Comparison of ENCODE assay signal across 24 cellular contexts in genomic region chr2:11416191-11416590, GRCh38.
"Had no signal": no experiment of that assay in that cellular context is flagged by ENCODE, and none has a peak within 500 bp of the region (broad histone marks: within the 10 kb centered on the region; RNA-seq: fewer than 3 reads in every experiment).

No MANE protein-coding gene starts in this region.

- H3K4me3 Mint-ChIP-seq: activated CD4-positive, alpha-beta T cell treated with anti-CD3 and anti-CD28 coated beads, Interleukin-2, amount 10 ng/mL, durations not matched to agents 24 days and 14 days; activated CD8-positive, alpha-beta T cell treated with anti-CD3 and anti-CD28 coated beads for 36 hours; activated naive CD4-positive, alpha-beta T cell treated with anti-CD3 and anti-CD28 coated beads, Interleukin-2, amount 10 ng/mL, durations not matched to agents 7 days and 5 days; activated naive CD8-positive, alpha-beta T cell treated with anti-CD3 and anti-CD28 coated beads, Interleukin-2, amount 50 U/mL, for 24 hours; activated T-cell treated with anti-CD3 and anti-CD28 coated beads, Interleukin-2, amount 50 U/mL, for 4 hours; brain; central memory CD8-positive, alpha-beta T cell; endodermal cell; nephron progenitor cell; stimulated activated memory B cell treated with anti-CD40 and anti-IgM and Interleukin-4, amounts not matched to agents 10 μg/mL and 1 μg/mL and 100 μg/mL, for 72 hours; type B pancreatic cell had no signal

- H3K36me3 ChIP-seq: colonic mucosa, gastrocnemius medialis, heart left ventricle, left lung, sigmoid colon, spleen had no signal

- DNase-seq: activated CD4-positive, alpha-beta T cell treated with anti-CD3 and anti-CD28 coated beads, Interleukin-2, amount 10 ng/mL, durations not matched to agents 24 days and 14 days; activated CD8-positive, alpha-beta T cell treated with anti-CD3 and anti-CD28 coated beads for 36 hours; activated naive CD4-positive, alpha-beta T cell treated with anti-CD3 and anti-CD28 coated beads, Interleukin-2, amount 10 ng/mL, durations not matched to agents 7 days and 5 days; activated naive CD8-positive, alpha-beta T cell treated with anti-CD3 and anti-CD28 coated beads, Interleukin-2, amount 50 U/mL, for 24 hours; activated T-cell treated with anti-CD3 and anti-CD28 coated beads, Interleukin-2, amount 50 U/mL, for 4 hours; anterior cingulate cortex; colonic mucosa; endodermal cell; gastrocnemius medialis; heart left ventricle; kidney; left lung; midbrain; nephron progenitor cell; nucleus accumbens; sigmoid colon; spleen; stimulated activated CD4-positive, alpha-beta T cell treated with anti-CD3 and anti-CD28 coated beads, Interleukin-4, amount 100 ng/mL, for 4 hours; testis had no signal

- H3K4me1 ChIP-seq: testis had no signal

- ATAC-seq: activated CD8-positive, alpha-beta T cell treated with anti-CD3 and anti-CD28 coated beads for 36 hours; activated naive CD8-positive, alpha-beta T cell treated with anti-CD3 and anti-CD28 coated beads, Interleukin-2, amount 50 U/mL, for 24 hours; activated T-cell treated with anti-CD3 and anti-CD28 coated beads, Interleukin-2, amount 50 U/mL, for 4 hours; gastrocnemius medialis; heart left ventricle; left lung; stimulated activated memory B cell treated with anti-CD40 and anti-IgM and Interleukin-4, amounts not matched to agents 10 μg/mL and 1 μg/mL and 100 μg/mL, for 72 hours had no signal

- H3K27me3 Mint-ChIP-seq: brain, type B pancreatic cell had no signal

- H3K4me3 ChIP-seq: colonic mucosa, gastrocnemius medialis, heart left ventricle, left lung, sigmoid colon, spleen, testis had no signal

- H3K9me3 ChIP-seq: colonic mucosa, gastrocnemius medialis, testis had no signal

- H3K27ac Mint-ChIP-seq: activated CD4-positive, alpha-beta T cell treated with anti-CD3 and anti-CD28 coated beads, Interleukin-2, amount 10 ng/mL, durations not matched to agents 24 days and 14 days; activated CD8-positive, alpha-beta T cell treated with anti-CD3 and anti-CD28 coated beads for 36 hours; activated naive CD4-positive, alpha-beta T cell treated with anti-CD3 and anti-CD28 coated beads, Interleukin-2, amount 10 ng/mL, durations not matched to agents 7 days and 5 days; activated naive CD8-positive, alpha-beta T cell treated with anti-CD3 and anti-CD28 coated beads, Interleukin-2, amount 50 U/mL, for 24 hours; brain; endodermal cell; nephron progenitor cell; stimulated activated memory B cell treated with anti-CD40 and anti-IgM and Interleukin-4, amounts not matched to agents 10 μg/mL and 1 μg/mL and 100 μg/mL, for 72 hours; type B pancreatic cell had no signal

- H3K36me3 Mint-ChIP-seq: brain, type B pancreatic cell had no signal

- H3K4me1 Mint-ChIP-seq: activated CD4-positive, alpha-beta T cell treated with anti-CD3 and anti-CD28 coated beads, Interleukin-2, amount 10 ng/mL, durations not matched to agents 24 days and 14 days; activated naive CD4-positive, alpha-beta T cell treated with anti-CD3 and anti-CD28 coated beads, Interleukin-2, amount 10 ng/mL, durations not matched to agents 7 days and 5 days; activated naive CD8-positive, alpha-beta T cell treated with anti-CD3 and anti-CD28 coated beads, Interleukin-2, amount 50 U/mL, for 24 hours; central memory CD8-positive, alpha-beta T cell; stimulated activated memory B cell treated with anti-CD40 and anti-IgM and Interleukin-4, amounts not matched to agents 10 μg/mL and 1 μg/mL and 100 μg/mL, for 72 hours had no signal

- H3K9me3 Mint-ChIP-seq: activated CD4-positive, alpha-beta T cell treated with anti-CD3 and anti-CD28 coated beads, Interleukin-2, amount 10 ng/mL, durations not matched to agents 24 days and 14 days; activated naive CD8-positive, alpha-beta T cell treated with anti-CD3 and anti-CD28 coated beads, Interleukin-2, amount 50 U/mL, for 24 hours; central memory CD8-positive, alpha-beta T cell had no signal

- H3K27ac ChIP-seq: colonic mucosa, epithelial cell of prostate, gastrocnemius medialis, heart left ventricle, left lung, sigmoid colon, spleen, testis had no signal

- H3K27me3 ChIP-seq: colonic mucosa, gastrocnemius medialis, heart left ventricle, left lung, sigmoid colon, testis had no signal
